In genomic region chr2:218322756-218323525, GRCh38 we compare ENCODE assay signal across 9 cellular contexts. TPM values are rescaled to one million over a fixed set of nuclear protein-coding genes. Genes with fewer than 3 reads are reported as not detected.
DNase-seq lines count a peak whose midpoint lies in the region; ATAC-seq and TF ChIP-seq lines count a peak whose summit lies in the region.
"Had no signal": no experiment of that assay in that cellular context is flagged by ENCODE, and none has a peak within 500 bp of the region (broad histone marks: within the 10 kb centered on the region; RNA-seq: fewer than 3 reads in every experiment).

No MANE protein-coding gene starts in this region.

- peaks cover 14% of the 10 kb centered on the region for H3K27me3 Mint-ChIP-seq in activated CD8-positive, alpha-beta T cell treated with anti-CD3 and anti-CD28 coated beads, Interleukin-2, amount 10 ng/mL, durations not matched to agents 7 days and 5 days (ENCODE audit: low read depth)

- POLR2A ChIA-PET in BJ (lab: Charles Lee), result no interaction called here
- POLR2A ChIA-PET in activated CD8-positive, alpha-beta T cell treated with anti-CD3 and anti-CD28 coated beads, Interleukin-2, amount 10 ng/mL, durations not matched to agents 7 days and 5 days (lab: Charles Lee), result no interaction called here

- DNase-seq in BJ (ENCODE audit: low read depth), result no peak
- DNase-seq in GM19238 (ENCODE audit: insufficient read length, low spot score), result peak; percentile 72
- DNase-seq in NCI-H526 (lab: John Stamatoyannopoulos, UW), result peak; percentile 54 to 82
- DNase-seq in activated CD8-positive, alpha-beta T cell treated with anti-CD3 and anti-CD28 coated beads, Interleukin-2, amount 10 ng/mL, durations not matched to agents 7 days and 5 days, result peak; percentile 38
- peak; percentile 10 to 37 for DNase-seq in stimulated activated CD8-positive, alpha-beta memory T cell treated with anti-CD3 and anti-CD28 coated beads, Interleukin-15, amount 100 ng/mL, for 4 hours (ENCODE audit: low read depth in 2 of 2)

- H3K4me1 ChIP-seq in endocrine pancreas (ENCODE audit: control insufficient read depth, insufficient read depth, low read length) (no peaks in the 10 kb centered on the region), mesodermal cell (ENCODE audit: control insufficient read depth, insufficient read depth, low read length, poor library complexity, severe bottlenecking) (peaks cover 8% of the 10 kb centered on the region)

- no peaks in the 10 kb centered on the region for H3K9me3 Mint-ChIP-seq in activated CD8-positive, alpha-beta T cell treated with anti-CD3 and anti-CD28 coated beads, Interleukin-2, amount 10 ng/mL, durations not matched to agents 7 days and 5 days (ENCODE audit: insufficient read depth)

- H3K27me3 ChIP-seq in BJ (ENCODE audit: control insufficient read depth, insufficient read depth, low read length), result no peaks in the 10 kb centered on the region
- H3K27me3 ChIP-seq in endocrine pancreas (ENCODE audit: control insufficient read depth, insufficient read depth, low read length), result no peaks in the 10 kb centered on the region

- peak overlapping the region; percentile 60 for H3K9ac ChIP-seq in endocrine pancreas (ENCODE audit: control insufficient read depth, insufficient read depth, low read length)

- H3K4me3 Mint-ChIP-seq in activated CD8-positive, alpha-beta T cell treated with anti-CD3 and anti-CD28 coated beads, Interleukin-2, amount 10 ng/mL, durations not matched to agents 7 days and 5 days, result peak overlapping the region; percentile 70

- WGBS in mesodermal cell (ENCODE audit: insufficient coverage in 2 of 2), 2 experiments, result 1 to 2% methylated on average over 40 to 58 of the region's 69 CpGs

- H3K9me3 ChIP-seq in endocrine pancreas (ENCODE audit: control insufficient read depth, low read length) (no peaks in the 10 kb centered on the region), mesodermal cell (ENCODE audit: control insufficient read depth, low read length) (no peaks in the 10 kb centered on the region)

- H3K36me3 Mint-ChIP-seq in activated CD8-positive, alpha-beta T cell treated with anti-CD3 and anti-CD28 coated beads, Interleukin-2, amount 10 ng/mL, durations not matched to agents 7 days and 5 days (ENCODE audit: low read depth), result no peaks in the 10 kb centered on the region

- no peak overlapping the region for H3K27ac Mint-ChIP-seq in activated CD8-positive, alpha-beta T cell treated with anti-CD3 and anti-CD28 coated beads, Interleukin-2, amount 10 ng/mL, durations not matched to agents 7 days and 5 days

- peaks cover 23% of the 10 kb centered on the region for H3K4me1 Mint-ChIP-seq in activated CD8-positive, alpha-beta T cell treated with anti-CD3 and anti-CD28 coated beads, Interleukin-2, amount 10 ng/mL, durations not matched to agents 7 days and 5 days (ENCODE audit: low read depth)

- H3K4me3 ChIP-seq in BJ (ENCODE audit: low read depth, low read length) (peak overlapping the region; percentile 55), endocrine pancreas (ENCODE audit: control insufficient read depth, insufficient read depth, low read length) (peak overlapping the region; percentile 49), mesodermal cell (ENCODE audit: extremely low read depth, insufficient read depth, low read length, poor library complexity, severe bottlenecking) (peak overlapping the region; percentile 58)

- peak overlapping the region; percentile 91 for H3K27ac ChIP-seq in mesodermal cell (ENCODE audit: low read depth, low read length, severe bottlenecking)

- ATAC-seq in HG03439 (IDR thresholded peaks at IDR 0.05; ENCODE audit: unreplicated experiment), result peak; percentile 63
- ATAC-seq in activated CD8-positive, alpha-beta T cell treated with anti-CD3 and anti-CD28 coated beads, Interleukin-2, amount 10 ng/mL, durations not matched to agents 7 days and 5 days, result peak; percentile 82

- TF ChIP-seq CTCF in BJ (IDR thresholded peaks at IDR 0.05; ENCODE audit: insufficient read depth, low read depth, low read length), result no peak

- CTCF ChIA-PET in BJ (lab: Yijun Ruan, JAX), result interaction anchor here (1.0 to 3.3 kb wide), 5 partner anchors 16 to 73 kb away, joined by 3 to 12 read pairs (median 4); partner anchors contain the start of gene CATIP
- CTCF ChIA-PET in activated CD8-positive, alpha-beta T cell treated with anti-CD3 and anti-CD28 coated beads, Interleukin-2, amount 10 ng/mL, durations not matched to agents 7 days and 5 days (lab: Charles Lee), result interaction anchor here (2.2 to 2.4 kb wide), 2 partner anchors 21 to 33 kb away, joined by 6 to 12 read pairs; partner anchors contain the start of gene CATIP

- H3K36me3 ChIP-seq in BJ (ENCODE audit: control insufficient read depth, insufficient read depth, low read length) (no peaks in the 10 kb centered on the region), endocrine pancreas (ENCODE audit: control insufficient read depth, insufficient read depth, low read length) (no peaks in the 10 kb centered on the region), mesodermal cell (ENCODE audit: control insufficient read depth, insufficient read depth, low read length) (no peaks in the 10 kb centered on the region)

RNA-seq across cellular contexts. Expression of gene TMBIM1, which starts 30.6 kb away (rescaled TPM):
- polyA plus RNA-seq in BJ (2011; rRNA removed), result 116 and 206 TPM in 2 replicates
- polyA minus RNA-seq in BJ (2011; rRNA and poly(A)+ RNA removed), result 63.6 and 64.6 TPM in 2 replicates
- 10 to 100 TPM; 52.9 to 58.9 TPM for total RNA-seq in activated CD8-positive, alpha-beta T cell treated with anti-CD3 and anti-CD28 coated beads, Interleukin-2, amount 10 ng/mL, durations not matched to agents 7 days and 5 days
- polyA plus RNA-seq in mesodermal cell (2013, experiment 1 of 2), result 74.4 TPM
- polyA plus RNA-seq in mesodermal cell (2013, experiment 2 of 2), result 72.5 TPM

RNA-seq across cellular contexts. Expression of gene CATIP, which starts 33.7 kb away (rescaled TPM):
- polyA plus RNA-seq in BJ (2011; rRNA removed), result not detected in 2 replicates
- not detected in 2 replicates for polyA minus RNA-seq in BJ (2011; rRNA and poly(A)+ RNA removed)
- total RNA-seq in activated CD8-positive, alpha-beta T cell treated with anti-CD3 and anti-CD28 coated beads, Interleukin-2, amount 10 ng/mL, durations not matched to agents 7 days and 5 days, result not detected
- polyA plus RNA-seq in mesodermal cell (2013, experiment 1 of 2), result not detected
- polyA plus RNA-seq in mesodermal cell (2013, experiment 2 of 2), result 0.30 TPM
- total RNA-seq: T-helper 2 cell treated with Interferon-gamma antibody and Interleukin-4, amounts not matched to agents 100 ng/mL and 5 ng/mL, for 36 hours had no signal

RNA-seq across cellular contexts. Expression of gene PNKD, which starts 52.6 kb away (rescaled TPM):
- 44.5 and 54.5 TPM in 2 replicates for polyA plus RNA-seq in BJ (2011; rRNA removed)
- polyA minus RNA-seq in BJ (2011; rRNA and poly(A)+ RNA removed), result 10.9 and 16.9 TPM in 2 replicates
- 10 to 100 TPM; 36.7 to 37.6 TPM for total RNA-seq in activated CD8-positive, alpha-beta T cell treated with anti-CD3 and anti-CD28 coated beads, Interleukin-2, amount 10 ng/mL, durations not matched to agents 7 days and 5 days
- 51.7 TPM for polyA plus RNA-seq in mesodermal cell (2013, experiment 1 of 2)
- 50.0 TPM for polyA plus RNA-seq in mesodermal cell (2013, experiment 2 of 2)

RNA-seq across cellular contexts. Expression of gene AAMP, which starts 53.0 kb away (rescaled TPM):
- polyA plus RNA-seq in BJ (2011; rRNA removed), result 65.1 and 84.9 TPM in 2 replicates
- 42.2 and 49.7 TPM in 2 replicates for polyA minus RNA-seq in BJ (2011; rRNA and poly(A)+ RNA removed)
- total RNA-seq in activated CD8-positive, alpha-beta T cell treated with anti-CD3 and anti-CD28 coated beads, Interleukin-2, amount 10 ng/mL, durations not matched to agents 7 days and 5 days, result 10 to 100 TPM; 52.6 to 56.2 TPM
- polyA plus RNA-seq in mesodermal cell (2013, experiment 1 of 2), result 69.8 TPM
- 59.2 TPM for polyA plus RNA-seq in mesodermal cell (2013, experiment 2 of 2)

RNA-seq across cellular contexts. Expression of gene SLC11A1, which starts 59.1 kb away (rescaled TPM):
- 0.05 and 0.23 TPM in 2 replicates for polyA plus RNA-seq in BJ (2011; rRNA removed)
- 0.05 and 0.14 TPM in 2 replicates for polyA minus RNA-seq in BJ (2011; rRNA and poly(A)+ RNA removed)
- under 1 TPM; 0.21 to 0.29 TPM for total RNA-seq in activated CD8-positive, alpha-beta T cell treated with anti-CD3 and anti-CD28 coated beads, Interleukin-2, amount 10 ng/mL, durations not matched to agents 7 days and 5 days
- polyA plus RNA-seq in mesodermal cell (2013, experiment 1 of 2), result not detected
- 0.10 TPM for polyA plus RNA-seq in mesodermal cell (2013, experiment 2 of 2)
